18 cellular contexts compared by ENCODE assay signal in genomic region chr3:69484507-69485393, GRCh38.
DNase-seq lines count a peak whose midpoint lies in the region; ATAC-seq and TF ChIP-seq lines count a peak whose summit lies in the region.
"Had no signal": no experiment of that assay in that cellular context is flagged by ENCODE, and none has a peak within 500 bp of the region (broad histone marks: within the 10 kb centered on the region; RNA-seq: fewer than 3 reads in every experiment).

No MANE protein-coding gene starts in this region.

- H3K79me2 ChIP-seq in mesendoderm (ENCODE audit: control insufficient read depth, insufficient read depth, low read length) = no peaks in the 10 kb centered on the region

- peak overlapping the region; percentile 86 for H3K18ac ChIP-seq in neuronal stem cell (ENCODE audit: low read length)
- no peak overlapping the region for H3K18ac ChIP-seq in mesendoderm (ENCODE audit: low read length)

- peak overlapping the region; percentile 41 for H2AK5ac ChIP-seq in neuronal stem cell (ENCODE audit: low read depth, low read length)
- no peak overlapping the region for H2AK5ac ChIP-seq in mesendoderm (ENCODE audit: low read length)

- H3K4me3 ChIP-seq in neuronal stem cell (ENCODE audit: low read length in 2 of 2) = no peak overlapping the region
- H3K4me3 ChIP-seq in uterus = no peak overlapping the region
- H3K4me3 ChIP-seq in mesendoderm (ENCODE audit: low read length) = no peak overlapping the region
- H3K4me3 ChIP-seq: MG63, PC-9 had no signal

- H3K23ac ChIP-seq in neuronal stem cell (ENCODE audit: low read depth, low read length, poor library complexity) = peak overlapping the region; percentile 14
- H3K23ac ChIP-seq in mesendoderm (ENCODE audit: low read length) = no peak overlapping the region

- H3K4ac ChIP-seq in neuronal stem cell (ENCODE audit: low read length) = no peak overlapping the region
- no peak overlapping the region for H3K4ac ChIP-seq in mesendoderm (ENCODE audit: low read depth, low read length)

- H2BK5ac ChIP-seq in neuronal stem cell (ENCODE audit: low read length) = peak overlapping the region; percentile 78
- no peak overlapping the region for H2BK5ac ChIP-seq in mesendoderm (ENCODE audit: low read length)

- H3K27me3 ChIP-seq in neuronal stem cell (ENCODE audit: control insufficient read depth in 3 of 3, insufficient read depth in 3 of 3, low read depth in 1 of 3, low read length in 3 of 3) (no peaks in the 10 kb centered on the region), uterus (no peaks in the 10 kb centered on the region), mesendoderm (ENCODE audit: insufficient read depth, low read length, poor library complexity) (no peaks in the 10 kb centered on the region)
- H3K27me3 ChIP-seq: MG63 had no signal

- no peak overlapping the region for H4K91ac ChIP-seq in neuronal stem cell (ENCODE audit: low read depth, low read length, poor library complexity)

- no peak overlapping the region for H2AFZ ChIP-seq in neuronal stem cell (ENCODE audit: low read length)
- H2AFZ ChIP-seq: PC-9 had no signal

- H3K56ac ChIP-seq in mesendoderm (ENCODE audit: low read length) = no peak overlapping the region

- H4K8ac ChIP-seq in neuronal stem cell (ENCODE audit: low read depth, low read length) (no peak overlapping the region), mesendoderm (ENCODE audit: low read depth, low read length) (no peak overlapping the region)

- H4K5ac ChIP-seq in mesendoderm (ENCODE audit: low read length) = no peak overlapping the region

- H3K9me3 ChIP-seq in neuronal stem cell (replicated peaks in 1 of 2; ENCODE audit: control insufficient read depth in 2 of 2, insufficient read depth in 1 of 2, low read depth in 1 of 2, low read length in 2 of 2) (no peaks in the 10 kb centered on the region), uterus (no peaks in the 10 kb centered on the region)
- H3K9me3 ChIP-seq: MG63 had no signal

- peak; percentile 74 for DNase-seq in Right ventricle myocardium inferior (ENCODE audit: missing footprints)
- DNase-seq in left ventricle myocardium superior = peak; percentile 85
- no peak for DNase-seq in neuronal stem cell (ENCODE audit: low spot score)
- DNase-seq in uterus = no peak
- no peak for DNase-seq in NCI-H226
- DNase-seq in mesendoderm = no peak
- DNase-seq in NCI-H2107 (lab: John Stamatoyannopoulos, UW) = no peak
- DNase-seq: CD4-positive, alpha-beta T cell; COR-L47; DMS79; MG63; NCI-H1048; NCI-H1417 treated with DMSO at 0.1 percent for 48 hours; NCI-H187; NCI-H510A; PC-9; RPMI8226 had no signal

- H3K14ac ChIP-seq in neuronal stem cell (ENCODE audit: low read length) = no peak overlapping the region

- H3K36me3 ChIP-seq in neuronal stem cell (replicated peaks in 1 of 2; ENCODE audit: control insufficient read depth in 2 of 2, insufficient read depth in 2 of 2, low read length in 2 of 2) = no peaks in the 10 kb centered on the region
- H3K36me3 ChIP-seq in uterus = no peaks in the 10 kb centered on the region
- no peaks in the 10 kb centered on the region for H3K36me3 ChIP-seq in mesendoderm (ENCODE audit: control insufficient read depth, insufficient read depth, low read length)
- H3K36me3 ChIP-seq: MG63 had no signal

- peaks cover 3% of the 10 kb centered on the region for H3K79me1 ChIP-seq in neuronal stem cell (ENCODE audit: low read depth, low read length)
- no peaks in the 10 kb centered on the region for H3K79me1 ChIP-seq in mesendoderm (ENCODE audit: low read length)

- H3K4me2 ChIP-seq in neuronal stem cell (ENCODE audit: insufficient read depth, low read length, poor library complexity, severe bottlenecking) = no peak overlapping the region
- no peak overlapping the region for H3K4me2 ChIP-seq in mesendoderm (ENCODE audit: low read length)
- H3K4me2 ChIP-seq: PC-9 had no signal

- peaks cover 0 to 6% of the 10 kb centered on the region in 2 donors for H3K4me1 ChIP-seq in neuronal stem cell (ENCODE audit: control insufficient read depth in 2 of 2, insufficient read depth in 1 of 2, low read depth in 1 of 2, low read length in 2 of 2)
- peaks cover 0 to 11% of the 10 kb centered on the region in 2 donors for H3K4me1 ChIP-seq in uterus
- H3K4me1 ChIP-seq in mesendoderm (ENCODE audit: control insufficient read depth, low read depth, low read length) = no peaks in the 10 kb centered on the region

- H3K9ac ChIP-seq in neuronal stem cell (ENCODE audit: low read depth, low read length, poor library complexity) (no peak overlapping the region), mesendoderm (ENCODE audit: low read length) (no peak overlapping the region)

- H3K27ac ChIP-seq in neuronal stem cell (replicated peaks; ENCODE audit: low read length) (no peak overlapping the region), uterus (peak overlapping the region; percentile 60 to 73), mesendoderm (ENCODE audit: low read depth, low read length) (no peak overlapping the region)
- H3K27ac ChIP-seq: PC-9 had no signal

- H2BK120ac ChIP-seq in neuronal stem cell (ENCODE audit: low read depth, low read length) = peak overlapping the region; percentile 55
- no peak overlapping the region for H2BK120ac ChIP-seq in mesendoderm (ENCODE audit: low read depth, low read length)

- H2BK12ac ChIP-seq in neuronal stem cell (ENCODE audit: low read length) = no peak overlapping the region

- H2BK15ac ChIP-seq in neuronal stem cell (ENCODE audit: low read length) (no peak overlapping the region), mesendoderm (replicated peaks; ENCODE audit: low read depth) (no peak overlapping the region)

- peak; percentile 95 for ATAC-seq in Right ventricle myocardium inferior
- ATAC-seq in left ventricle myocardium superior = peak; percentile 98
- ATAC-seq in HG03378 (IDR thresholded peaks at IDR 0.05; ENCODE audit: unreplicated experiment) = no peak

- TF ChIP-seq CTCF in uterus (IDR thresholded peaks at IDR 0.05) = no peak

- intact Hi-C loops in Right ventricle myocardium inferior (cut with DNase I) = no loop called here
- intact Hi-C loops in left ventricle myocardium superior (cut with micrococcal nuclease) = no loop called here
- intact Hi-C loops in uterus (cut with DNase I; ENCODE audit: low total_unique reads) = no loop called here

- TF ChIP-seq POLR2A in uterus (IDR thresholded peaks at IDR 0.05) = no peak

- WGBS in neuronal stem cell (ENCODE audit: extremely low coverage in 2 of 2, insufficient read length in 2 of 2, insufficient replicate concordance in 1 of 2), 2 donors = no CpG with 5 or more reads among the region's 6 CpGs
- WGBS in mesendoderm (ENCODE audit: extremely low coverage, insufficient coverage, low lambda C conversion rate) = no CpG with 5 or more reads among the region's 6 CpGs

Comparison
In these comparisons a context has a peak if more than half of its experiments do, and no peak if none do; other contexts are left out.
1. DNase-seq: peak in Right ventricle myocardium inferior (single experiment) and left ventricle myocardium superior (single experiment); none in neuronal stem cell (single experiment), uterus (0 of 2), NCI-H226 (single experiment), mesendoderm (single experiment) and NCI-H2107 (single experiment).
2. H3K27ac ChIP-seq: peak in uterus (2 of 2); none in neuronal stem cell (single experiment) and mesendoderm (single experiment).